In the genomic region with DNA sequence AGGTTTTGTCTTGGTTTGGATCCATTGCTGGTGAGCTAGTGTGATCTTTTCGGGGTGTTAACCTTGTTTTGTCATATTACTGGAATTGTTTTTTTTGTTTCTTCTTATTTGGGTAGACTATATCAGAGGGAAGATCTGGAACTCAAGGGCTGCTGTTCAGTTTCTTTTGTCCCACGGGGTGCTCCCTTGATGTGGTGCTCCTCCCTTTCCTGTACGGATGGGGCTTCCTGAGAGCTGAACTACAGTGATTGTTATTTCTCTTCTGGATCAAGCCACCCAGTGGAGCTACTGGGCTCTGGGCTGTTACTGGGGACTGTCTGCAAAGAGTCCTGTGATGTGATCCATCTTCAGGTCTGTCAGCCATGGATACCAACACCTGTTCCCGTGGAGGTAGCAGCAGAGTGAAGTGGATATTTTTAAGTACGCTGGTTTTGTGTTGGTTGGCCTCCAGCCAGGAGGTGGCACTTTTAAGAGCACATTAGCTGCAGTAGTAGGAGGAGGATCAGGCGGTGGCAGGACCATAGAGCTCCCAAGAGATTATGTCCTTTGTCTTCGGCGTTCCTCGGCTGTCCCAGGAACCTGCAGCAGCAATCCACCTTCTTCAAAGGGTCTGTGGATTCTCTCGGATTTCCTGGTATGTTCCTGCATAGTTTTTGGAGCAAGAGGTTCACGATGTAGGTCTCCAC, we compare ENCODE assay signal across 13 cellular contexts.
"Had no signal": no experiment of that assay in that cellular context is flagged by ENCODE, and none has a peak within 500 bp of the region (broad histone marks: within the 10 kb centered on the region; RNA-seq: fewer than 3 reads in every experiment).

No MANE protein-coding gene starts in this region.

- H3K4me1 Mint-ChIP-seq: activated B cell treated with CpG ODN at 0.5 μM for 24 hours, mesothelial cell of epicardium had no signal

- DNase-seq: activated B cell treated with CpG ODN at 0.5 μM for 24 hours; activated CD4-positive, alpha-beta T cell treated with anti-CD3 and anti-CD28 coated beads, Interleukin-2, amount 10 ng/mL, durations not matched to agents 24 days and 14 days; activated naive CD4-positive, alpha-beta T cell treated with anti-CD3 and anti-CD28 coated beads, Interleukin-2, amount 50 U/mL, for 16 hours; amniotic stem cell; body of pancreas; central memory CD4-positive, alpha-beta T cell; effector memory CD4-positive, alpha-beta T cell; hippocampal formation; lower lobe of right lung; pancreas; stimulated activated CD4-positive, alpha-beta T cell treated with anti-CD3 and anti-CD28 coated beads, Interleukin-15, amount 100 ng/mL, for 24 hours; stimulated activated CD4-positive, alpha-beta T cell treated with anti-CD3 and anti-CD28 coated beads, Interleukin-4, amount 100 ng/mL, for 24 hours had no signal

- H3K27me3 Mint-ChIP-seq: activated B cell treated with CpG ODN at 0.5 μM for 24 hours; activated CD4-positive, alpha-beta T cell treated with anti-CD3 and anti-CD28 coated beads, Interleukin-2, amount 10 ng/mL, durations not matched to agents 24 days and 14 days had no signal

- ATAC-seq: body of pancreas, lower lobe of right lung, pancreas had no signal

- H3K4me3 Mint-ChIP-seq: activated B cell treated with CpG ODN at 0.5 μM for 24 hours; activated CD4-positive, alpha-beta T cell treated with anti-CD3 and anti-CD28 coated beads, Interleukin-2, amount 10 ng/mL, durations not matched to agents 24 days and 14 days; mesothelial cell of epicardium had no signal

- H3K27ac Mint-ChIP-seq: activated B cell treated with CpG ODN at 0.5 μM for 24 hours; activated CD4-positive, alpha-beta T cell treated with anti-CD3 and anti-CD28 coated beads, Interleukin-2, amount 10 ng/mL, durations not matched to agents 24 days and 14 days; mesothelial cell of epicardium had no signal
